In the genomic region with DNA sequence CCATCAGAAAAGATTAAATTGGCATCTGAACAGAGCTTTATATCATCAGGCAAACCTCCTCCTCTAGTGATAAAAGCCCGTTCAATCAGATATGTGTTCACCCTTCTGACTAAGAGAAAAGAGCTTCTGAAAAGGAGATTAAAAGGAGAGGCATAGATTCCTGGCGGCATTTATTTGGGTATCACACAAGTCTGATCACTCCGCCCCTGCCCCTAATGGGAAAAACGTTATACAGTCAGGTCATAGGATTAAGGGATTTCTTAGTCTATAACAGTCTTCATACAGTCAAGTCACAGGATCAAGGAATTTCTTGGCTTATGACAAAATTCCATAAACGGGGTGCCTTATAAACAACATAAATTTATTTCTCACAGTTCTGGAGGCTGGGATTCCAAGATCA, we compare ENCODE assay signal across 23 cellular contexts.
"Had no signal": no experiment of that assay in that cellular context is flagged by ENCODE, and none has a peak within 500 bp of the region (broad histone marks: within the 10 kb centered on the region; RNA-seq: fewer than 3 reads in every experiment).

No MANE protein-coding gene starts in this region.

- H3K36me3 Mint-ChIP-seq: stimulated activated memory B cell treated with anti-CD40 and anti-IgM and Interleukin-4, amounts not matched to agents 10 μg/mL and 1 μg/mL and 100 μg/mL, for 72 hours had no signal

- DNase-seq: activated B cell treated with CpG ODN at 0.5 μM for 24 hours; activated CD8-positive, alpha-beta memory T cell treated with anti-CD3 and anti-CD28 coated beads, Interleukin-2, amount 50 U/mL, for 4 hours; activated effector memory CD4-positive, alpha-beta T cell treated with anti-CD3 and anti-CD28 coated beads, Interleukin-2, amount 50 U/mL, for 16 hours; activated naive CD4-positive, alpha-beta T cell treated with anti-CD3 and anti-CD28 coated beads, Interleukin-2, amount 10 ng/mL, durations not matched to agents 7 days and 5 days; activated T-cell treated with anti-CD3 and anti-CD28 coated beads, Interleukin-2, amount 50 U/mL, for 48 hours; amygdala; caudate nucleus; islet precursor cell; left ventricle myocardium inferior; mesendoderm; ovary; retina; sigmoid colon; small intestine; stimulated activated CD4-positive, alpha-beta T cell treated with anti-CD3 and anti-CD28 coated beads, Interleukin-4, amount 100 ng/mL, for 24 hours had no signal

- H3K4me1 ChIP-seq: gastroesophageal sphincter, left ventricle myocardium inferior, prostate gland, sigmoid colon, SJSA1 had no signal

- H3K27ac Mint-ChIP-seq: activated B cell treated with CpG ODN at 0.5 μM for 24 hours; activated naive CD4-positive, alpha-beta T cell treated with anti-CD3 and anti-CD28 coated beads, Interleukin-2, amount 10 ng/mL, durations not matched to agents 7 days and 5 days; stimulated activated memory B cell treated with anti-CD40 and anti-IgM and Interleukin-4, amounts not matched to agents 10 μg/mL and 1 μg/mL and 100 μg/mL, for 72 hours; T-helper 2 cell treated with Interferon-gamma antibody and Interleukin-4, amounts not matched to agents 5 μg/mL and 100 μg/mL, for 36 hours had no signal

- H3K36me3 ChIP-seq: gastroesophageal sphincter, left ventricle myocardium inferior, ovary, prostate gland, sigmoid colon, SJSA1, tibial nerve had no signal

- H3K27me3 Mint-ChIP-seq: activated B cell treated with CpG ODN at 0.5 μM for 24 hours; activated naive CD4-positive, alpha-beta T cell treated with anti-CD3 and anti-CD28 coated beads, Interleukin-2, amount 10 ng/mL, durations not matched to agents 7 days and 5 days; stimulated activated memory B cell treated with anti-CD40 and anti-IgM and Interleukin-4, amounts not matched to agents 10 μg/mL and 1 μg/mL and 100 μg/mL, for 72 hours had no signal

- H3K27ac ChIP-seq: gastroesophageal sphincter, hepatocyte, left ventricle myocardium inferior, ovary, prostate gland, sigmoid colon, SJSA1, tibial nerve had no signal

- H3K9me3 ChIP-seq: gastroesophageal sphincter, left ventricle myocardium inferior, ovary, prostate gland, sigmoid colon, SJSA1, tibial nerve had no signal

- ATAC-seq: gastroesophageal sphincter; stimulated activated memory B cell treated with anti-CD40 and anti-IgM and Interleukin-4, amounts not matched to agents 10 μg/mL and 1 μg/mL and 100 μg/mL, for 72 hours had no signal

- H3K9me3 Mint-ChIP-seq: activated B cell treated with CpG ODN at 0.5 μM for 24 hours had no signal

- H3K4me3 ChIP-seq: gastroesophageal sphincter, hepatocyte, left ventricle myocardium inferior, lung, ovary, prostate gland, sigmoid colon, SJSA1, tibial nerve had no signal

- H3K27me3 ChIP-seq: gastroesophageal sphincter, hepatocyte, ovary, sigmoid colon, SJSA1, tibial nerve had no signal

- H3K4me3 Mint-ChIP-seq: activated B cell treated with CpG ODN at 0.5 μM for 24 hours; activated naive CD4-positive, alpha-beta T cell treated with anti-CD3 and anti-CD28 coated beads, Interleukin-2, amount 10 ng/mL, durations not matched to agents 7 days and 5 days; stimulated activated memory B cell treated with anti-CD40 and anti-IgM and Interleukin-4, amounts not matched to agents 10 μg/mL and 1 μg/mL and 100 μg/mL, for 72 hours; T-helper 2 cell treated with Interferon-gamma antibody and Interleukin-4, amounts not matched to agents 5 μg/mL and 100 μg/mL, for 36 hours had no signal
